In genomic region chr1:46596036-46596435, GRCh38 we compare ENCODE assay signal across 28 cellular contexts. TPM values are rescaled to one million over a fixed set of nuclear protein-coding genes. Genes with fewer than 3 reads are reported as not detected.
"Had no signal": no experiment of that assay in that cellular context is flagged by ENCODE, and none has a peak within 500 bp of the region (broad histone marks: within the 10 kb centered on the region; RNA-seq: fewer than 3 reads in every experiment).

No MANE protein-coding gene starts in this region.

- DNase-seq: activated CD4-positive, alpha-beta T cell treated with anti-CD3 and anti-CD28 coated beads, Interleukin-2, amount 50 U/mL, for 1 hour; activated CD4-positive, CD25-positive, alpha-beta regulatory T cell treated with anti-CD3 and anti-CD28 coated beads, Interleukin-2, amount 50 U/mL, for 72 hours; activated CD8-positive, alpha-beta memory T cell treated with anti-CD3 and anti-CD28 coated beads for 24 hours; activated CD8-positive, alpha-beta memory T cell treated with anti-CD3 and anti-CD28 coated beads, Interleukin-2, amount 50 U/mL, for 48 hours; activated gamma-delta T cell treated with Interleukin-2 at 50 U/mL for 16 hours; activated T-cell treated with anti-CD3 and anti-CD28 coated beads, Interleukin-2, amount 50 U/mL, for 72 hours; dermis blood vessel endothelial cell; effector memory CD8-positive, alpha-beta T cell; foreskin keratinocyte; glutamatergic neuron; hippocampal formation; left colon; small intestine; stimulated activated CD4-positive, alpha-beta T cell treated with anti-CD3 and anti-CD28 coated beads, Interleukin-4, amount 100 ng/mL, for 1 hour; T-helper 2 cell had no signal

- H3K4me3 ChIP-seq: lung, thoracic aorta had no signal

- H3K27ac ChIP-seq: epithelial cell of prostate, foreskin keratinocyte, VCaP had no signal

- H3K27me3 ChIP-seq: foreskin keratinocyte had no signal

- ATAC-seq: activated T-cell treated with anti-CD3 and anti-CD28 coated beads, Interleukin-2, amount 50 U/mL, for 72 hours; effector memory CD8-positive, alpha-beta T cell; foreskin keratinocyte; left colon had no signal

- H3K9me3 ChIP-seq: thoracic aorta had no signal

- H3K4me3 Mint-ChIP-seq: activated naive CD8-positive, alpha-beta T cell; mesothelial cell of epicardium had no signal

- H3K4me1 ChIP-seq: foreskin keratinocyte had no signal

- H3K27ac Mint-ChIP-seq: mesothelial cell of epicardium, progenitor cell of endocrine pancreas had no signal

- H3K9me3 Mint-ChIP-seq: activated T-cell treated with anti-CD3 and anti-CD28 coated beads, Interleukin-2, amount 50 U/mL, for 72 hours; effector memory CD8-positive, alpha-beta T cell; mesothelial cell of epicardium had no signal

- H3K27me3 Mint-ChIP-seq: activated naive CD8-positive, alpha-beta T cell; effector memory CD8-positive, alpha-beta T cell; progenitor cell of endocrine pancreas had no signal

RNA-seq across cellular contexts. Expression of gene KNCN, which starts 44.6 kb away (rescaled TPM):
- total RNA-seq: activated T-cell treated with anti-CD3 and anti-CD28 coated beads, Interleukin-2, amount 50 U/mL, for 72 hours; bronchial epithelial cell; chondrocyte; dermis blood vessel endothelial cell; fibroblast of lung; foreskin keratinocyte; left colon; mesothelial cell of epicardium; osteoblast; progenitor cell of endocrine pancreas; thoracic aorta; ureter had no signal
- polyA plus RNA-seq: fibroblast of lung, foreskin keratinocyte, neural cell, small intestine had no signal
